In the genomic region with DNA sequence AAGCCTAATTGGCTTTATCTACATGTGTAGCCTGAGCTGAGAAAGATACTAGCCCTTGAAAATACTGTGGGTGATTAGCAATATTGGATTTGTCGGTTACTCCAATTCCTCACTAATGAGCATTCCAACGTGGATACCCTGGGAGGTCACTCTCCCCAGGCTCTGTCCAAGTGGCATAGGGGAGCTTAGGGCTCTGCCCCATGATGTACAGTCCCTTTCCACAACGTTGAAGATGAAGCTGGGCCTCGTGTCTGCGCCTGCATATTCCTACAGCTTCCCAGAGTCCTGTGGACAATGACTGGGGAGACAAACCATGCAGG, we compare ENCODE assay signal across 8 cellular contexts. TPM values are rescaled to one million over a fixed set of nuclear protein-coding genes. Genes with fewer than 3 reads are reported as not detected.
A peak's percentile ranks its signal among the peaks of the same experiment; 100 is the strongest.
DNase-seq lines count a peak whose midpoint lies in the region; ATAC-seq and TF ChIP-seq lines count a peak whose summit lies in the region.

No MANE protein-coding gene starts in this region.

- TF ChIP-seq EP300 in suprapubic skin (IDR thresholded peaks at IDR 0.05): no peak

- TF ChIP-seq POLR2A in suprapubic skin (IDR thresholded peaks at IDR 0.05): no peak

- no peak for TF ChIP-seq CTCF in suprapubic skin (IDR thresholded peaks at IDR 0.05)

- peaks cover 39% of the 10 kb centered on the region for H3K4me1 Mint-ChIP-seq in T-helper 2 cell treated with Interferon-gamma antibody and Interleukin-4, amounts not matched to agents 5 μg/mL and 100 μg/mL, for 36 hours (ENCODE audit: low read depth)

- H3K27ac Mint-ChIP-seq in T-helper 2 cell treated with Interferon-gamma antibody and Interleukin-4, amounts not matched to agents 5 μg/mL and 100 μg/mL, for 36 hours: peak overlapping the region; percentile 95

- H3K4me1 ChIP-seq in iPS DF 6.9 (ENCODE audit: control insufficient read depth, insufficient read depth, low read length) (peaks cover 5% of the 10 kb centered on the region; the same call in 1 of the 2 replicates), suprapubic skin (peaks cover 51% of the 10 kb centered on the region)

- peak overlapping the region; percentile 89 for H3K27ac ChIP-seq in iPS DF 6.9 (ENCODE audit: low read length)
- peak overlapping the region; percentile 39 for H3K27ac ChIP-seq in suprapubic skin

- no peaks in the 10 kb centered on the region for H3K9me3 Mint-ChIP-seq in T-helper 2 cell treated with Interferon-gamma antibody and Interleukin-4, amounts not matched to agents 5 μg/mL and 100 μg/mL, for 36 hours

- H3K36me3 Mint-ChIP-seq in T-helper 2 cell treated with Interferon-gamma antibody and Interleukin-4, amounts not matched to agents 5 μg/mL and 100 μg/mL, for 36 hours (ENCODE audit: low read depth): peaks cover 71% of the 10 kb centered on the region

- peak overlapping the region; percentile 98 for H3K4me3 Mint-ChIP-seq in T-helper 2 cell treated with Interferon-gamma antibody and Interleukin-4, amounts not matched to agents 5 μg/mL and 100 μg/mL, for 36 hours

- H3K4me3 ChIP-seq in iPS DF 6.9 (ENCODE audit: low read length): peak overlapping the region; percentile 24; the same call in 1 of the 2 replicates
- H3K4me3 ChIP-seq in suprapubic skin: peak overlapping the region; percentile 66

- CTCF ChIA-PET in HEK293T (lab: Yijun Ruan, JAX): no interaction called here

- H3K27me3 Mint-ChIP-seq in T-helper 2 cell treated with Interferon-gamma antibody and Interleukin-4, amounts not matched to agents 5 μg/mL and 100 μg/mL, for 36 hours (ENCODE audit: low read depth): peaks cover 3% of the 10 kb centered on the region

- ATAC-seq in HG02763 (IDR thresholded peaks at IDR 0.05; ENCODE audit: unreplicated experiment): no peak
- ATAC-seq in HG02970 (IDR thresholded peaks at IDR 0.05; ENCODE audit: low FRiP score, unreplicated experiment): no peak

- DNase-seq in T-helper 2 cell treated with Interferon-gamma antibody and Interleukin-4, amounts not matched to agents 5 μg/mL and 100 μg/mL, for 36 hours (ENCODE audit: low spot score): no peak
- DNase-seq in T-helper 2 cell: no peak
- peak in 2 of 3 experiments; percentile 29 for DNase-seq in activated CD8-positive, alpha-beta memory T cell treated with anti-CD3 and anti-CD28 coated beads for 48 hours (ENCODE audit: low read depth in 2 of 3, low spot score in 2 of 3)
- DNase-seq in iPS DF 6.9 (ENCODE audit: low read depth, low spot score): no peak
- DNase-seq in suprapubic skin (ENCODE audit: low spot score in 2 of 2): no peak
- DNase-seq in HEK293T (ENCODE audit: extremely low spot score): no peak

- WGBS in iPS DF 6.9 (ENCODE audit: insufficient coverage, insufficient read length): no CpG with 5 or more reads among the region's 5 CpGs
- 39% methylated on average over 5 of the region's 5 CpGs for WGBS in suprapubic skin

- no peaks in the 10 kb centered on the region for H3K9me3 ChIP-seq in iPS DF 6.9 (ENCODE audit: control insufficient read depth, insufficient read depth, low read length)
- H3K9me3 ChIP-seq in suprapubic skin: no peaks in the 10 kb centered on the region

- H3K36me3 ChIP-seq in iPS DF 6.9 (ENCODE audit: control insufficient read depth, insufficient read depth, low read length) (peaks cover 45% of the 10 kb centered on the region; the same call in 1 of the 2 replicates), suprapubic skin (peaks cover 50% of the 10 kb centered on the region)

- POLR2A ChIA-PET in HEK293T (lab: Yijun Ruan, JAX): interaction anchor here (0.6 to 5.9 kb wide), 5 partner anchors 10 to 95 kb away, joined by 3 to 37 read pairs (median 3); no protein-coding TSS in a partner anchor

- H3K27me3 ChIP-seq in iPS DF 6.9 (ENCODE audit: control insufficient read depth, insufficient read depth, low read length) (no peaks in the 10 kb centered on the region), suprapubic skin (no peaks in the 10 kb centered on the region)

TF ChIP-seq in HEK293T, 16 proteins besides CTCF, POLR2A, EP300 and RAD21:
- no peak for TF ChIP-seq SUZ12 (IDR thresholded peaks at IDR 0.05)
- no peak for TF ChIP-seq ARNT (IDR thresholded peaks at IDR 0.05)

RNA-seq across cellular contexts. Expression of gene RCC1, which starts 2.6 kb away (rescaled TPM):
- 10 to 100 TPM; 19.8 to 36.8 (median 25.3) TPM for total RNA-seq in suprapubic skin

RNA-seq across cellular contexts. Expression of gene TRNAU1AP, which starts 44.5 kb away (rescaled TPM):
- 10 to 100 TPM; 17.6 to 36.7 (median 21.5) TPM for total RNA-seq in suprapubic skin

Comparison
In these comparisons a context has a peak if more than half of its experiments do, and no peak if none do; other contexts are left out.
1. DNase-seq: peak in activated CD8-positive, alpha-beta memory T cell treated with anti-CD3 and anti-CD28 coated beads for 48 hours (2 of 3); none in T-helper 2 cell treated with Interferon-gamma antibody and Interleukin-4, amounts not matched to agents 5 μg/mL and 100 μg/mL, for 36 hours (single experiment), T-helper 2 cell (0 of 5), iPS DF 6.9 (single experiment), suprapubic skin (0 of 2) and HEK293T (single experiment).